Comparison of ENCODE assay signal across 23 cellular contexts in genomic region chr1:2460996-2461751, GRCh38. TPM values are rescaled to one million over a fixed set of nuclear protein-coding genes. Genes with fewer than 3 reads are reported as not detected.
DNase-seq lines count a peak whose midpoint lies in the region; ATAC-seq and TF ChIP-seq lines count a peak whose summit lies in the region.
"Had no signal": no experiment of that assay in that cellular context is flagged by ENCODE, and none has a peak within 500 bp of the region (broad histone marks: within the 10 kb centered on the region; RNA-seq: fewer than 3 reads in every experiment).

No MANE protein-coding gene starts in this region.

- TF ChIP-seq CTCF in WERI-Rb-1 (IDR thresholded peaks at IDR 0.05; ENCODE audit: low read depth, low read length) (no peak), dorsolateral prefrontal cortex (IDR thresholded peaks at IDR 0.05 in 54 of 56, conservative IDR thresholded peaks at IDR 0.05 in 2 of 56; ENCODE audit: low read depth in 1 of 56, partially characterized antibody in 56 of 56) (no peak), brain microvascular endothelial cell (IDR thresholded peaks at IDR 0.05; ENCODE audit: low read depth, low read length, missing control alignments) (no peak)

- intact Hi-C loops in dorsolateral prefrontal cortex (cut with DNase I): no loop called here

- no peaks in the 10 kb centered on the region for H3K9me3 Mint-ChIP-seq in stimulated activated memory B cell treated with anti-CD40 and anti-IgM and Interleukin-4, amounts not matched to agents 10 μg/mL and 1 μg/mL and 100 μg/mL, for 72 hours
- H3K9me3 Mint-ChIP-seq in activated naive CD8-positive, alpha-beta T cell treated with anti-CD3 and anti-CD28 coated beads, Interleukin-2, amount 50 U/mL, for 24 hours: no peaks in the 10 kb centered on the region
- H3K9me3 Mint-ChIP-seq: CD4-positive, alpha-beta memory T cell; H9 had no signal

- no peaks in the 10 kb centered on the region for H3K36me3 ChIP-seq in WERI-Rb-1
- no peaks in the 10 kb centered on the region for H3K36me3 ChIP-seq in brain microvascular endothelial cell (replicated peaks)
- H3K36me3 ChIP-seq: BE2C had no signal

- no peak overlapping the region for H3K27ac Mint-ChIP-seq in stimulated activated memory B cell treated with anti-CD40 and anti-IgM and Interleukin-4, amounts not matched to agents 10 μg/mL and 1 μg/mL and 100 μg/mL, for 72 hours
- H3K27ac Mint-ChIP-seq in activated naive CD8-positive, alpha-beta T cell treated with anti-CD3 and anti-CD28 coated beads, Interleukin-2, amount 50 U/mL, for 24 hours: no peak overlapping the region
- H3K27ac Mint-ChIP-seq: CD4-positive, alpha-beta memory T cell; H9 had no signal

- no peaks in the 10 kb centered on the region for H3K36me3 Mint-ChIP-seq in stimulated activated memory B cell treated with anti-CD40 and anti-IgM and Interleukin-4, amounts not matched to agents 10 μg/mL and 1 μg/mL and 100 μg/mL, for 72 hours
- H3K36me3 Mint-ChIP-seq in activated naive CD8-positive, alpha-beta T cell treated with anti-CD3 and anti-CD28 coated beads, Interleukin-2, amount 50 U/mL, for 24 hours (ENCODE audit: low read depth): no peaks in the 10 kb centered on the region
- H3K36me3 Mint-ChIP-seq: CD4-positive, alpha-beta memory T cell had no signal

- no peaks in the 10 kb centered on the region for H3K9me3 ChIP-seq in WERI-Rb-1 (ENCODE audit: severe bottlenecking)
- H3K9me3 ChIP-seq: A549, BE2C, Caco-2 had no signal

- ATAC-seq in stimulated activated memory B cell treated with anti-CD40 and anti-IgM and Interleukin-4, amounts not matched to agents 10 μg/mL and 1 μg/mL and 100 μg/mL, for 72 hours: peak; percentile 9
- no peak for ATAC-seq in activated naive CD8-positive, alpha-beta T cell treated with anti-CD3 and anti-CD28 coated beads, Interleukin-2, amount 50 U/mL, for 24 hours

- H3K27me3 ChIP-seq in WERI-Rb-1 (ENCODE audit: insufficient read depth, low read depth, severe bottlenecking) (no peaks in the 10 kb centered on the region), dorsolateral prefrontal cortex (peaks cover 0 to 16% (median 0%) of the 10 kb centered on the region in 45 donors), brain microvascular endothelial cell (replicated peaks) (peaks cover 12% of the 10 kb centered on the region)
- H3K27me3 ChIP-seq: BE2C had no signal

- peak overlapping the region; percentile 28 for H3K27ac ChIP-seq in WERI-Rb-1
- H3K27ac ChIP-seq in dorsolateral prefrontal cortex: peak overlapping the region in 45 of 59 donors; percentile 5 to 87 (median 70)
- H3K27ac ChIP-seq in brain microvascular endothelial cell: no peak overlapping the region
- H3K27ac ChIP-seq: A549, PC-9 had no signal

- in situ Hi-C loops in G401 (cut with HindIII; ENCODE audit: low sequenced_read_pairs) (no loop called here), brain microvascular endothelial cell (cut with HindIII; ENCODE audit: low pct_ligation_motif_present, low sequenced_read_pairs) (no loop called here)

- H3K4me1 Mint-ChIP-seq in stimulated activated memory B cell treated with anti-CD40 and anti-IgM and Interleukin-4, amounts not matched to agents 10 μg/mL and 1 μg/mL and 100 μg/mL, for 72 hours: peaks cover 14% of the 10 kb centered on the region
- H3K4me1 Mint-ChIP-seq in activated naive CD8-positive, alpha-beta T cell treated with anti-CD3 and anti-CD28 coated beads, Interleukin-2, amount 50 U/mL, for 24 hours: no peaks in the 10 kb centered on the region
- H3K4me1 Mint-ChIP-seq: CD4-positive, alpha-beta memory T cell; H9 had no signal

- H3K4me3 Mint-ChIP-seq in stimulated activated memory B cell treated with anti-CD40 and anti-IgM and Interleukin-4, amounts not matched to agents 10 μg/mL and 1 μg/mL and 100 μg/mL, for 72 hours: no peak overlapping the region
- H3K4me3 Mint-ChIP-seq in activated naive CD8-positive, alpha-beta T cell treated with anti-CD3 and anti-CD28 coated beads, Interleukin-2, amount 50 U/mL, for 24 hours: no peak overlapping the region
- H3K4me3 Mint-ChIP-seq: CD4-positive, alpha-beta memory T cell; H9 had no signal

- peaks cover 55% of the 10 kb centered on the region for H3K27me3 Mint-ChIP-seq in stimulated activated memory B cell treated with anti-CD40 and anti-IgM and Interleukin-4, amounts not matched to agents 10 μg/mL and 1 μg/mL and 100 μg/mL, for 72 hours
- no peaks in the 10 kb centered on the region for H3K27me3 Mint-ChIP-seq in activated naive CD8-positive, alpha-beta T cell treated with anti-CD3 and anti-CD28 coated beads, Interleukin-2, amount 50 U/mL, for 24 hours
- H3K27me3 Mint-ChIP-seq: CD4-positive, alpha-beta memory T cell had no signal

- H3K4me3 ChIP-seq in WERI-Rb-1 (ENCODE audit: low read depth, low read length) (no peak overlapping the region), dorsolateral prefrontal cortex (no peak overlapping the region), brain microvascular endothelial cell (ENCODE audit: low read depth, low read length) (no peak overlapping the region)
- H3K4me3 ChIP-seq: A549, PC-9 had no signal

- peak; percentile 90 for DNase-seq in G401 (ENCODE audit: low spot score)
- no peak for DNase-seq in WERI-Rb-1
- peak in 2 of 10 donors; percentile 44 to 87 for DNase-seq in dorsolateral prefrontal cortex
- no peak for DNase-seq in brain microvascular endothelial cell
- DNase-seq in T-helper 1 cell: no peak
- DNase-seq in activated naive CD8-positive, alpha-beta T cell treated with anti-CD3 and anti-CD28 coated beads, Interleukin-2, amount 50 U/mL, for 24 hours: no peak
- DNase-seq: BE2C; Caco-2; CD4-positive, alpha-beta memory T cell; DMS 273 treated with DMSO at 0.1 percent for 48 hours; DND-41; H9; Kasumi-1; NCI-H1048; NCI-H1417 treated with DMSO at 0.1 percent for 48 hours; NCI-H187; NCI-H2227 treated with DMSO at 0.1 percent for 48 hours; NCI-H510A treated with DMSO at 0.1 percent for 48 hours; NCI-H748 treated with DMSO at 0.1 percent for 48 hours; PC-9; SIG-M5 had no signal

RNA-seq across cellular contexts. Expression of gene PLCH2, which starts 14.9 kb away (rescaled TPM):
- 0.06 and 0.20 TPM in 2 replicates for total RNA-seq in G401 (2014; rRNA removed; shearing (Covaris generic))
- total RNA-seq in dorsolateral prefrontal cortex: 10 to 100 TPM; 15.5 to 43.3 (median 25.0) TPM

RNA-seq across cellular contexts. Expression of gene PEX10, which starts 48.8 kb away (rescaled TPM):
- 84.2 and 96.0 TPM in 2 replicates for total RNA-seq in G401 (2014; rRNA removed; shearing (Covaris generic))
- 10 to 100 TPM; 15.4 to 34.4 (median 24.5) TPM for total RNA-seq in dorsolateral prefrontal cortex

Comparison
In these comparisons a context has a peak if more than half of its experiments do, and no peak if none do; other contexts are left out.
1. RNA of gene PLCH2, which starts 14.9 kb away (total RNA-seq): 15.5 to 43.3 TPM in dorsolateral prefrontal cortex; 0.06 to 0.20 TPM in G401; every median in the first group is over 10 times any median in the second.